In the genomic region with DNA sequence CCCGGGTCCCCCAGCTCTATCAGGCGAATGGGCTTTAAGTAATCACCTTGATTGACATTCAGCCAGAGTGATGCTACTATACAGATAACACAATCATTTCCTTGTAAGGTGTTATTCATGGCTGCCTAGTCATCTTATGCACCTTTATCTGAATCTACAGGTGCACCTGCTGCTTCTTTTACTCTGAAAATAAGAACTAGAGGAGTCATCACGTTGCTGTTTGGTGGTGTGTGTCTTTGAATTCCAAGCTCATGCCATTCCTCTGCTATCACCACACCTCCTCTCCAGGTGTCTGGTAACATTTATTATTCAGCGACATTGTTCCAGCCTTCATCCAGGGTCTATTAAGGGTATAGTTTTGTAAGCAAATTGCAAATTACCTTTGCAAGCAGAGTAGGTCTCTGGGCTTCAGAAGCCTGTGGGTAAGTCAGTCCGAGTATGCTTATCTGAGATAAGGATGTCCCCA, we compare ENCODE assay signal across 22 cellular contexts. TPM values are rescaled to one million over a fixed set of nuclear protein-coding genes. Genes with fewer than 3 reads are reported as not detected.
A peak's percentile ranks its signal among the peaks of the same experiment; 100 is the strongest.
DNase-seq lines count a peak whose midpoint lies in the region; ATAC-seq, FAIRE-seq and TF ChIP-seq lines count a peak whose summit lies in the region.
"Had no signal": no experiment of that assay in that cellular context is flagged by ENCODE, and none has a peak within 500 bp of the region (broad histone marks: within the 10 kb centered on the region; RNA-seq: fewer than 3 reads in every experiment).

No MANE protein-coding gene starts in this region.

- in situ Hi-C loops in K562 (cut with MboI) = loop anchor here (10.0 kb wide), 2 partner anchors 84 to 514 kb away; no protein-coding TSS in a partner anchor

- H3K4me3 Mint-ChIP-seq in osteocyte (ENCODE audit: unreplicated experiment) = no peak overlapping the region
- H3K4me3 Mint-ChIP-seq: CD14-positive monocyte; CD8-positive, alpha-beta T cell; IgD-negative memory B cell had no signal

- H3K9ac ChIP-seq in HCT116 (ENCODE audit: low read length) (no peak overlapping the region), K562 (ENCODE audit: insufficient read depth in 1 of 2, low read depth in 2 of 2, low read length in 2 of 2) (no peak overlapping the region)
- H3K9ac ChIP-seq: KMS-11 had no signal

- no peaks in the 10 kb centered on the region for H3K27me3 ChIP-seq in HCT116 (ENCODE audit: insufficient read depth, low read length)
- no peaks in the 10 kb centered on the region; a peak in 1 of 5 replicates for H3K27me3 ChIP-seq in K562 (ENCODE audit: control insufficient read depth in 2 of 2, insufficient read depth in 2 of 2, low read length in 2 of 2)
- H3K27me3 ChIP-seq: BE2C had no signal

- no peak overlapping the region for H3K4me3 ChIP-seq in HCT116 (replicated peaks in 1 of 2; ENCODE audit: low read depth in 1 of 2, low read length in 2 of 2)
- no peak overlapping the region for H3K4me3 ChIP-seq in K562

- H3K4me1 ChIP-seq in HCT116 (ENCODE audit: control insufficient read depth in 1 of 2, insufficient read depth in 2 of 2, low read length in 2 of 2) (peaks cover 0 to 4% of the 10 kb centered on the region in 2 experiments; a peak in 1 of 4 replicates), K562 (replicated peaks in 1 of 2; ENCODE audit: control insufficient read depth in 2 of 2, insufficient read depth in 2 of 2, low read length in 2 of 2) (no peaks in the 10 kb centered on the region)
- H3K4me1 ChIP-seq: BE2C had no signal

- no peaks in the 10 kb centered on the region for H3K9me3 ChIP-seq in HCT116 (ENCODE audit: control insufficient read depth in 1 of 2, insufficient read depth in 1 of 2, low read depth in 1 of 2, low read length in 2 of 2)
- no peaks in the 10 kb centered on the region for H3K9me3 ChIP-seq in K562 (replicated peaks; ENCODE audit: control insufficient read depth, insufficient read depth, low read depth, low read length)
- H3K9me3 ChIP-seq: BE2C had no signal

- DNase-seq in HCT116 (ENCODE audit: low read depth, low spot score) = no peak
- no peak for DNase-seq in K562 (ENCODE audit: extremely low read depth in 1 of 4, low spot score in 3 of 4)
- DNase-seq in osteocyte (ENCODE audit: extremely low spot score, unreplicated experiment) = peak; percentile 51
- DNase-seq in activated T-cell treated with anti-CD3 and anti-CD28 coated beads, Interleukin-2, amount 50 U/mL, for 48 hours = no peak
- DNase-seq: BE2C, COR-L47, DMS153, DMS79 treated with DMSO at 0.1 percent for 48 hours, EL had no signal

- H3K27ac ChIP-seq in HCT116 (ENCODE audit: low read depth, low read length) = no peak overlapping the region
- no peak overlapping the region for H3K27ac ChIP-seq in K562 (ENCODE audit: extremely low read depth, low read depth, low read length)
- H3K27ac ChIP-seq: KMS-11 had no signal

- H2AFZ ChIP-seq in HCT116 (ENCODE audit: low read depth, low read length, poor library complexity, severe bottlenecking) (no peak overlapping the region), K562 (ENCODE audit: low read depth, low read length) (no peak overlapping the region)

- POLR2A ChIA-PET in HCT116 (lab: Charles Lee) (no interaction called here), K562 (lab: Yijun Ruan, JAX) (no interaction called here)

- no peaks in the 10 kb centered on the region for H3K4me1 Mint-ChIP-seq in osteocyte (ENCODE audit: unreplicated experiment)

- no peak for FAIRE-seq in K562 (lab: Jason Lieb, UNC)
- FAIRE-seq: A204.1, D721Med, G401.6, GM12891, GM19239, H54 had no signal

- H3K9me2 ChIP-seq in HCT116 (ENCODE audit: insufficient read depth) = no peaks in the 10 kb centered on the region

- no peaks in the 10 kb centered on the region for H3K36me3 ChIP-seq in HCT116 (ENCODE audit: control insufficient read depth in 1 of 2, insufficient read depth in 2 of 2, low read length in 2 of 2)
- H3K36me3 ChIP-seq in K562 (ENCODE audit: control insufficient read depth, insufficient read depth, low read length) = no peaks in the 10 kb centered on the region
- H3K36me3 ChIP-seq: BE2C had no signal

- RAD21 ChIA-PET in HCT116 (lab: Charles Lee; ENCODE audit: low non-redundant PET in 1 of 2, low total read pairs in 2 of 2, uncharacterized antibody in 2 of 2, unreplicated experiment in 2 of 2) = no interaction called here

- H4K20me1 ChIP-seq in HCT116 (ENCODE audit: insufficient read depth) (no peaks in the 10 kb centered on the region), K562 (replicated peaks; ENCODE audit: control insufficient read depth, insufficient read depth, low read length) (no peaks in the 10 kb centered on the region)

- 9% methylated on average over 5 of the region's 5 CpGs for WGBS in K562 (ENCODE audit: insufficient coverage, low coverage, missing lambda C conversion rate)

- no peaks in the 10 kb centered on the region for H3K27me3 Mint-ChIP-seq in osteocyte (ENCODE audit: unreplicated experiment)
- H3K27me3 Mint-ChIP-seq: IgD-negative memory B cell had no signal

- no peaks in the 10 kb centered on the region for H3K9me1 ChIP-seq in K562 (ENCODE audit: control insufficient read depth, insufficient read depth, low read length)

- intact Hi-C loops in HCT116 (cut with micrococcal nuclease) (loop anchor here (10.0 kb wide), 1 partner anchor 64 kb away; no protein-coding TSS in a partner anchor), K562 (cut with micrococcal nuclease) (no loop called here)

- TF ChIP-seq POLR2A in HCT116 (IDR thresholded peaks at IDR 0.05; ENCODE audit: borderline replicate concordance, extremely low read depth, insufficient read depth, insufficient read length) (no peak), K562 (conservative IDR thresholded peaks at IDR 0.05) (no peak)

- TF ChIP-seq CTCF in HCT116 (IDR thresholded peaks at IDR 0.05 in 2 of 3, conservative IDR thresholded peaks at IDR 0.05 in 1 of 3; ENCODE audit: borderline replicate concordance in 1 of 3, insufficient read depth in 1 of 3, low read depth in 2 of 3, low read length in 2 of 3) (no peak), K562 (IDR thresholded peaks at IDR 0.05 in 2 of 3, conservative IDR thresholded peaks at IDR 0.05 in 1 of 3; ENCODE audit: insufficient read depth in 2 of 3, low read depth in 1 of 3, low read length in 3 of 3) (0 out of 6 replicates have a peak, but pooled peaks of 1 of the 3 experiments have one; percentile 3), osteocyte (IDR thresholded peaks at IDR 0.05) (no peak)

- CTCF ChIA-PET in HCT116 (lab: Charles Lee) = interaction anchor here (1.0 to 2.2 kb wide), 3 partner anchors 8 to 94 kb away, joined by 3 to 12 read pairs (median 5); no protein-coding TSS in a partner anchor
- CTCF ChIA-PET in K562 (lab: Yijun Ruan, JAX; ENCODE audit: low intra/inter-chr PET ratio) = no interaction called here

- TF ChIP-seq RAD21 in HCT116 (IDR thresholded peaks at IDR 0.05; ENCODE audit: low read depth) (no peak), K562 (CRISPR knock-in tag; conservative IDR thresholded peaks at IDR 0.05 in 1 of 2, IDR thresholded peaks at IDR 0.05 in 1 of 2) (no peak)

- no peaks in the 10 kb centered on the region for H3K9me3 Mint-ChIP-seq in osteocyte (ENCODE audit: unreplicated experiment)
- H3K9me3 Mint-ChIP-seq: CD14-positive monocyte; CD8-positive, alpha-beta T cell; IgD-negative memory B cell had no signal

- ATAC-seq in HCT116 = 0 out of 2 replicates have a peak, but pooled peaks have one; percentile 18
- ATAC-seq in K562 = no peak
- ATAC-seq in GM19463 (IDR thresholded peaks at IDR 0.05; ENCODE audit: unreplicated experiment) = no peak
- no peak for ATAC-seq in GM21723 (IDR thresholded peaks at IDR 0.05; ENCODE audit: unreplicated experiment)
- no peak for ATAC-seq in HG02852 (IDR thresholded peaks at IDR 0.05; ENCODE audit: unreplicated experiment)
- ATAC-seq: CD8-positive, alpha-beta T cell had no signal

- H3K79me2 ChIP-seq in HCT116 (ENCODE audit: insufficient read depth, low read length) (no peaks in the 10 kb centered on the region), K562 (ENCODE audit: control insufficient read depth, insufficient read depth, low read length) (no peaks in the 10 kb centered on the region)

- no peak for TF ChIP-seq EP300 in K562 (IDR thresholded peaks at IDR 0.05; ENCODE audit: low read length)

- BruUV-seq in HCT116 (replicated peaks; lab: Mats Ljungman, UMichigan) = no TSS peak
- BruUV-seq in K562 (replicated peaks; lab: Mats Ljungman, UMichigan) = no TSS peak

- H3K27ac Mint-ChIP-seq in osteocyte (ENCODE audit: unreplicated experiment) = no peak overlapping the region
- H3K27ac Mint-ChIP-seq: CD14-positive monocyte; CD8-positive, alpha-beta T cell had no signal

- H3K4me2 ChIP-seq in HCT116 (ENCODE audit: low read length) (no peak overlapping the region), K562 (ENCODE audit: insufficient read depth, low read length) (no peak overlapping the region)
- H3K4me2 ChIP-seq: KMS-11 had no signal

- no peaks in the 10 kb centered on the region for H3K36me3 Mint-ChIP-seq in osteocyte (ENCODE audit: unreplicated experiment)
- H3K36me3 Mint-ChIP-seq: CD14-positive monocyte; CD8-positive, alpha-beta T cell; IgD-negative memory B cell had no signal

TF ChIP-seq in HCT116, 20 proteins besides CTCF, POLR2A, EP300 and RAD21:
- no peak for TF ChIP-seq ZNF274 (IDR thresholded peaks at IDR 0.05; ENCODE audit: low read depth, low read length)

TF ChIP-seq in K562, 482 proteins besides CTCF, POLR2A, EP300 and RAD21 (continues in another document):
- no peak for TF ChIP-seq NR2C2 (CRISPR knock-in tag; IDR thresholded peaks at IDR 0.05)
- TF ChIP-seq NR2C2 (tag; IDR thresholded peaks at IDR 0.05) = peak; percentile 11; the same call in 1 of the 2 replicates
- TF ChIP-seq NR4A1 (CRISPR knock-in tag; IDR thresholded peaks at IDR 0.05) = no peak
- no peak for TF ChIP-seq NR4A1 (tag; IDR thresholded peaks at IDR 0.05)
- no peak for TF ChIP-seq FOXJ2 (tag; IDR thresholded peaks at IDR 0.05)

RNA-seq across cellular contexts. Expression of a gene that starts 51.9 kb away (rescaled TPM):
- 0.07 TPM for total RNA-seq in HCT116 (2021; ENCODE audit: unreplicated experiment)
- polyA plus RNA-seq in HCT116 (2012) = 0.13 and 0.16 TPM in 2 replicates
- not detected in 2 replicates for total RNA-seq in K562 (2011; cell fraction: chromatin; rRNA removed; ENCODE audit: low replicate concordance)
- not detected in 2 replicates for total RNA-seq in K562 (2011; cell fraction: nucleolus; rRNA removed)
- not detected in 2 replicates for total RNA-seq in K562 (2011; cell fraction: nucleoplasm; rRNA removed)
- not detected in 2 replicates for total RNA-seq in K562 (2014; rRNA removed)
- not detected in 2 replicates for total RNA-seq in K562 (2014; rRNA removed; fragmentation: Illumina TruSeq; extraction: Trizol)
- total RNA-seq in K562 (2015; rRNA removed; fragmentation: Illumina TruSeq; extraction: Trizol) = not detected in 2 replicates
- not detected in 2 replicates for total RNA-seq in K562 (2021)
- not detected in 2 replicates for polyA plus RNA-seq in K562 (2011; rRNA removed)
- polyA plus RNA-seq in K562 (2011; cell fraction: cytosol; rRNA removed) = 0.01 TPM in 1 of 2 replicates, not detected in the other
- not detected in 2 replicates for polyA plus RNA-seq in K562 (2011; cell fraction: nucleus; rRNA removed)
- not detected in 2 replicates for polyA plus RNA-seq in K562 (2012)
- not detected in 2 replicates for polyA plus RNA-seq in K562 (2014; fragmentation: Illumina TruSeq; extraction: Trizol)
- not detected for polyA plus RNA-seq in K562 (2014; fragmentation: Nextera tagmentation; extraction: Ambion mirVana)
- polyA plus RNA-seq in K562 (2014; rRNA removed) = not detected in 2 replicates
- polyA minus RNA-seq in K562 (2011; rRNA and poly(A)+ RNA removed) = not detected in 2 replicates
- not detected in 2 replicates for polyA minus RNA-seq in K562 (2011; cell fraction: cytosol; rRNA and poly(A)+ RNA removed)
- not detected in 2 replicates for polyA minus RNA-seq in K562 (2011; cell fraction: nucleus; rRNA and poly(A)+ RNA removed)
- total RNA-seq in osteocyte = not detected in 2 replicates
- polyA plus RNA-seq: CD14-positive monocyte had no signal
